ENCODE assay signal across 8 cellular contexts in genomic region chr12:8179989-8180585, GRCh38. TPM values are rescaled to one million over a fixed set of nuclear protein-coding genes. Genes with fewer than 3 reads are reported as not detected.
DNase-seq lines count a peak whose midpoint lies in the region; ATAC-seq and TF ChIP-seq lines count a peak whose summit lies in the region.
"Not testable (repeated sequence)": the region's sequence is repeated elsewhere in the genome, so short reads cannot be mapped to it uniquely, and the experiment has no call there.

No MANE protein-coding gene starts in this region.

- H3K27me3 ChIP-seq in A673 (replicated peaks; ENCODE audit: insufficient read depth, low read depth, low read length, poor library complexity); mesenchymal stem cell (ENCODE audit: control insufficient read depth in 1 of 2, insufficient read depth in 1 of 2, low read length in 2 of 2): not testable (repeated sequence)

- peak overlapping the region; percentile 60 for H4K8ac ChIP-seq in mesenchymal stem cell (ENCODE audit: low read length)

- not testable (repeated sequence) for H2BK12ac ChIP-seq in mesenchymal stem cell (ENCODE audit: low read length in 2 of 2)

- H2AFZ ChIP-seq in mesenchymal stem cell (ENCODE audit: low read depth, low read length): not testable (repeated sequence)

- not testable (repeated sequence) for H3K4ac ChIP-seq in mesenchymal stem cell (ENCODE audit: low read depth in 1 of 2, low read length in 2 of 2)

- not testable (repeated sequence) for H3K27ac ChIP-seq in A673 (ENCODE audit: low read depth, low read length, poor library complexity, severe bottlenecking); mesenchymal stem cell (ENCODE audit: low read length, poor library complexity, severe bottlenecking)

- not testable (repeated sequence) for H3K4me1 ChIP-seq in A673 (ENCODE audit: insufficient read depth, low read length, poor library complexity, severe bottlenecking); mesenchymal stem cell (ENCODE audit: control insufficient read depth, insufficient read depth, low read depth, low read length)

- H3K36me3 ChIP-seq in A673 (ENCODE audit: insufficient read depth, low read length, poor library complexity, severe bottlenecking); mesenchymal stem cell (ENCODE audit: control insufficient read depth in 1 of 2, insufficient read depth in 2 of 2, low read depth in 1 of 2, low read length in 2 of 2): not testable (repeated sequence)

- H3K9me3 ChIP-seq in A673 (ENCODE audit: low read depth, low read length, poor library complexity, severe bottlenecking); mesenchymal stem cell (ENCODE audit: control insufficient read depth, low read length): not testable (repeated sequence)

- not testable (repeated sequence) for H4K91ac ChIP-seq in mesenchymal stem cell (ENCODE audit: low read length)

- H2BK120ac ChIP-seq in mesenchymal stem cell (ENCODE audit: low read depth, low read length): not testable (repeated sequence)

- not testable (repeated sequence) for H3K23ac ChIP-seq in mesenchymal stem cell (ENCODE audit: low read length in 2 of 2)

- CTCF ChIA-PET in A673 (lab: Charles Lee): not testable (repeated sequence)

- peak overlapping the region; percentile 58 for H3K4me2 ChIP-seq in mesenchymal stem cell (ENCODE audit: low read length, poor library complexity, severe bottlenecking)

- POLR2A ChIA-PET in A673 (lab: Charles Lee; ENCODE audit: low non-redundant PET): not testable (repeated sequence)

- H2AK5ac ChIP-seq in mesenchymal stem cell (ENCODE audit: low read length, severe bottlenecking): not testable (repeated sequence)

- not testable (repeated sequence) for BruUV-seq in A673 (replicated peaks; lab: Mats Ljungman, UMichigan)

- TF ChIP-seq CTCF in A673 (conservative IDR thresholded peaks at IDR 0.05; ENCODE audit: low read depth, low read length): peak; percentile 52

- peak overlapping the region; percentile 80 for H3K9ac ChIP-seq in mesenchymal stem cell (ENCODE audit: low read length)

- DNase-seq in A673 (ENCODE audit: low spot score) (peak; percentile 53), NCI-H1436 treated with DMSO at 0.1 percent for 48 hours (lab: John Stamatoyannopoulos, UW) (peak; percentile 41), erythroblast (lab: John Stamatoyannopoulos, UW) (peak; percentile 53 to 67), mesenchymal stem cell (peak; percentile 67)
- peak; percentile 66 for DNase-seq in activated effector memory CD4-positive, alpha-beta T cell treated with Interleukin-2 at 50 U/mL for 16 hours
- DNase-seq in stimulated activated CD4-positive, alpha-beta T cell treated with anti-CD3 and anti-CD28 coated beads, Interleukin-1b, Interleukin-23, amount 100 ng/mL, for 48 hours: peak; percentile 69

- H3K79me1 ChIP-seq in mesenchymal stem cell (replicated peaks; ENCODE audit: low read length, poor library complexity, severe bottlenecking): not testable (repeated sequence)

- TF ChIP-seq POLR2A in GM15510 (IDR thresholded peaks at IDR 0.05; ENCODE audit: borderline replicate concordance, extremely low read depth, insufficient read length) (peak; percentile 43), erythroblast (IDR thresholded peaks at IDR 0.05; ENCODE audit: low read length) (peak; percentile 23)

- H2BK15ac ChIP-seq in mesenchymal stem cell (ENCODE audit: low read depth, poor library complexity, severe bottlenecking): not testable (repeated sequence)

- H3K4me3 ChIP-seq in A673 (ENCODE audit: low read depth, low read length, poor library complexity, severe bottlenecking): peak overlapping the region; percentile 59
- peak overlapping the region; percentile 52 to 73 for H3K4me3 ChIP-seq in mesenchymal stem cell (ENCODE audit: insufficient read depth in 1 of 2, low read depth in 1 of 2, low read length in 2 of 2)

- ATAC-seq in SK-N-SH treated with all-trans-retinoic acid at 6 μM for 48 hours: peak; percentile 66

- WGBS in mesenchymal stem cell: 18% methylated on average over 30 of the region's 43 CpGs

- H2BK5ac ChIP-seq in mesenchymal stem cell (ENCODE audit: low read depth, low read length, poor library complexity, severe bottlenecking): not testable (repeated sequence)

- H3K18ac ChIP-seq in mesenchymal stem cell (ENCODE audit: low read depth in 1 of 2, low read length in 2 of 2): not testable (repeated sequence)

- not testable (repeated sequence) for H3K14ac ChIP-seq in mesenchymal stem cell (ENCODE audit: low read length in 2 of 2)

- intact Hi-C loops in A673 (cut with micrococcal nuclease; ENCODE audit: unreplicated experiment): not testable (repeated sequence)

RNA-seq across cellular contexts. Expression of gene ZNF705A, which starts 23.3 kb away (rescaled TPM):
- total RNA-seq in A673 (2021): not detected in 2 replicates
- not detected for polyA plus RNA-seq in mesenchymal stem cell (2013, experiment 1 of 2)
- not detected for polyA plus RNA-seq in mesenchymal stem cell (2013, experiment 2 of 2)

RNA-seq across cellular contexts. Expression of gene FAM90A1, which starts 47.3 kb away (rescaled TPM):
- total RNA-seq in A673 (2021): not detected in 2 replicates
- not detected for polyA plus RNA-seq in mesenchymal stem cell (2013, experiment 1 of 2)
- not detected for polyA plus RNA-seq in mesenchymal stem cell (2013, experiment 2 of 2)

RNA-seq across cellular contexts. Expression of gene CLEC4A, which starts 56.7 kb away (rescaled TPM):
- 0.33 and 0.84 TPM in 2 replicates for total RNA-seq in A673 (2021)
- 0.10 TPM for polyA plus RNA-seq in mesenchymal stem cell (2013, experiment 1 of 2)
- polyA plus RNA-seq in mesenchymal stem cell (2013, experiment 2 of 2): 0.12 TPM
